In genomic region chr21:43740497-43741156, GRCh38 we compare ENCODE assay signal across 8 cellular contexts. TPM values are rescaled to one million over a fixed set of nuclear protein-coding genes. Genes with fewer than 3 reads are reported as not detected.
DNase-seq lines count a peak whose midpoint lies in the region; ATAC-seq, FAIRE-seq and TF ChIP-seq lines count a peak whose summit lies in the region.

No MANE protein-coding gene starts in this region.

- H2AFZ ChIP-seq in GM12878 (ENCODE audit: control insufficient read depth, low read depth, low read length), result no peak overlapping the region

- RAD21 ChIA-PET in GM12878 (lab: Charles Lee; ENCODE audit: unreplicated experiment), result no interaction called here

- BruUV-seq in GM12878 (replicated peaks; lab: Mats Ljungman, UMichigan), result no TSS peak

- no peaks in the 10 kb centered on the region; the same call in 1 of the 2 replicates for H4K20me1 ChIP-seq in GM12878 (ENCODE audit: control insufficient read depth, insufficient read depth)

- H3K27ac ChIP-seq in HUES6 (ENCODE audit: low read depth, low read length), result no peak overlapping the region
- no peak overlapping the region for H3K27ac ChIP-seq in GM12878 (ENCODE audit: control insufficient read depth, insufficient read depth)
- H3K27ac ChIP-seq in right lobe of liver, result no peak overlapping the region

- H3K4me3 ChIP-seq in HUES6 (ENCODE audit: low read depth, low read length) (no peak overlapping the region), GM12878 (no peak overlapping the region), right lobe of liver (no peak overlapping the region)

- H3K36me3 ChIP-seq in HUES6 (ENCODE audit: control insufficient read depth, insufficient read depth, low read length), result peaks cover 30% of the 10 kb centered on the region
- peaks cover 11 to 22% of the 10 kb centered on the region in 2 experiments; a peak in 3 of 4 replicates for H3K36me3 ChIP-seq in GM12878 (ENCODE audit: control insufficient read depth in 2 of 2, insufficient read depth in 2 of 2, low read length in 1 of 2)
- peaks cover 0 to 13% (median 5%) of the 10 kb centered on the region in 4 donors for H3K36me3 ChIP-seq in right lobe of liver

- ATAC-seq in GM12878 (peak; percentile 36; the same call in 2 of the 3 replicates), right lobe of liver (peak in 3 of 4 donors; percentile 6 to 57 (median 33)), GM21576 (IDR thresholded peaks at IDR 0.05; ENCODE audit: unreplicated experiment) (no peak), GM19455 (IDR thresholded peaks at IDR 0.05; ENCODE audit: unreplicated experiment) (no peak)

- H3K9ac ChIP-seq in HUES6 (ENCODE audit: low read length), result peak overlapping the region; percentile 21
- no peak overlapping the region for H3K9ac ChIP-seq in GM12878 (ENCODE audit: control insufficient read depth, insufficient read depth, low read length)

- in situ Hi-C loops in GM12878 (cut with MboI), result no loop called here

- SMC1A ChIA-PET in GM12878 (lab: Charles Lee; ENCODE audit: uncharacterized antibody, unreplicated experiment), result no interaction called here

- POLR2A ChIA-PET in GM12878 (lab: Charles Lee), result no interaction called here

- TF ChIP-seq CTCF in GM12878 (IDR thresholded peaks at IDR 0.05 in 2 of 3, conservative IDR thresholded peaks at IDR 0.05 in 1 of 3; ENCODE audit: control insufficient read depth in 2 of 3, extremely low read depth in 1 of 3, insufficient read depth in 1 of 3, low read depth in 3 of 3, low read length in 3 of 3), result no peak
- no peak for TF ChIP-seq CTCF in right lobe of liver (IDR thresholded peaks at IDR 0.05)

- H3K27me3 ChIP-seq in HUES6 (ENCODE audit: control insufficient read depth, insufficient read depth, low read length) (no peaks in the 10 kb centered on the region), GM12878 (replicated peaks in 1 of 2; ENCODE audit: control insufficient read depth in 2 of 2, insufficient read depth in 2 of 2, low read length in 1 of 2) (no peaks in the 10 kb centered on the region), right lobe of liver (no peaks in the 10 kb centered on the region)

- CTCF ChIA-PET in GM12878 (lab: Yijun Ruan, JAX), result no interaction called here

- FAIRE-seq in GM12878 (lab: Jason Lieb, UNC), result no peak

- TF ChIP-seq POLR2A in GM12878 (IDR thresholded peaks at IDR 0.05; ENCODE audit: low read depth, low read length), result peak; percentile 22; the same call in 1 of the 2 replicates
- TF ChIP-seq POLR2A in right lobe of liver (IDR thresholded peaks at IDR 0.05), result no peak

- no peak for TF ChIP-seq EP300 in GM12878 (IDR thresholded peaks at IDR 0.05; ENCODE audit: borderline replicate concordance in 1 of 2, control insufficient read depth in 1 of 2, low read depth in 2 of 2, low read length in 2 of 2)

- no peak for TF ChIP-seq RAD21 in GM12878 (IDR thresholded peaks at IDR 0.05; ENCODE audit: insufficient read depth, low read depth, low read length)

- H3K79me2 ChIP-seq in GM12878 (ENCODE audit: control insufficient read depth, insufficient read depth, low read length), result no peaks in the 10 kb centered on the region

- DNase-seq in 8988T, result peak; percentile 83
- no peak for DNase-seq in GM12878 (ENCODE audit: low read depth, low spot score)
- no peak for DNase-seq in right lobe of liver
- DNase-seq in OCI-M2 (lab: John Stamatoyannopoulos, UW; ENCODE audit: unreplicated experiment), result no peak
- DNase-seq in HCEC 1CT, result no peak

- H3K4me2 ChIP-seq in GM12878 (ENCODE audit: control insufficient read depth, insufficient read depth), result no peak overlapping the region

- intact Hi-C loops in GM12878 (cut with micrococcal nuclease; ENCODE audit: unreplicated experiment), result no loop called here
- intact Hi-C loops in right lobe of liver (cut with DNase I), result loop anchor here in 1 of 2 donors (10.0 kb wide), 1 partner anchor 46 kb away; no protein-coding TSS in a partner anchor

- 75% methylated on average over 24 of the region's 25 CpGs for WGBS in GM12878 (ENCODE audit: insufficient coverage, insufficient replicate concordance, low lambda C conversion rate, missing lambda C conversion rate)
- 50% methylated on average over 11 of the region's 25 CpGs for WGBS in right lobe of liver (ENCODE audit: insufficient coverage, low coverage, low lambda C conversion rate, missing lambda C conversion rate)

- H3K9me3 ChIP-seq in HUES6 (ENCODE audit: control insufficient read depth, insufficient read depth, low read depth, low read length) (no peaks in the 10 kb centered on the region), GM12878 (replicated peaks; ENCODE audit: control insufficient read depth, insufficient read depth, low read length) (no peaks in the 10 kb centered on the region), right lobe of liver (no peaks in the 10 kb centered on the region)

- H3K4me1 ChIP-seq in HUES6 (ENCODE audit: control insufficient read depth, insufficient read depth, low read length), result peaks cover 11% of the 10 kb centered on the region
- H3K4me1 ChIP-seq in GM12878 (ENCODE audit: control insufficient read depth, insufficient read depth, low read length), result no peaks in the 10 kb centered on the region
- H3K4me1 ChIP-seq in right lobe of liver, result peaks cover 0 to 26% (median 7%) of the 10 kb centered on the region in 4 donors

TF ChIP-seq in GM12878, 131 proteins besides CTCF, POLR2A, EP300 and RAD21 (continues in another document):
- no peak for TF ChIP-seq STAT1 (conservative IDR thresholded peaks at IDR 0.05)
- no peak for TF ChIP-seq NFIC (IDR thresholded peaks at IDR 0.05; ENCODE audit: low read depth, low read length)

RNA-seq across cellular contexts. Expression of gene PDXK, which starts 21.7 kb away (rescaled TPM):
- 96.3 and 106 TPM in 2 replicates for total RNA-seq in GM12878 (2013; cell fraction: nucleolus; rRNA removed)
- total RNA-seq in GM12878 (2014; rRNA removed) (45.0 and 59.7 TPM in 2 replicates), GM12878 (2014; rRNA removed; fragmentation: Illumina TruSeq; extraction: Trizol) (41.3 and 45.8 TPM in 2 replicates), GM12878 (2021) (107 and 111 TPM in 2 replicates), right lobe of liver (10 to 100 TPM; 52.9 to 87.5 (median 58.9) TPM)
- 45.1 TPM for polyA plus RNA-seq in GM12878 (2011; ENCODE audit: low read depth)
- polyA plus RNA-seq in GM12878 (2011; rRNA removed) (103 and 141 TPM in 2 replicates), GM12878 (2014; fragmentation: Illumina TruSeq; extraction: Trizol) (24.3 and 53.1 TPM in 2 replicates), GM12878 (2014; fragmentation: Nextera tagmentation; extraction: Ambion mirVana) (10 to 100 TPM in 1 of 2 experiments, 1 to 10 TPM in 1; 3.7 to 11.4 TPM), GM12878 (2014; rRNA removed) (66.9 and 83.4 TPM in 2 replicates), GM12878 (2016; fragmentation: Nextera tagmentation; extraction: Ambion mirVana) (10 to 100 TPM; 82.1 to 96.8 TPM)
- 143 and 158 TPM in 2 replicates for polyA plus RNA-seq in GM12878 (2011; cell fraction: cytosol; rRNA removed)
- 133 and 137 TPM in 2 replicates for polyA plus RNA-seq in GM12878 (2011; cell fraction: nucleus; rRNA removed)
- polyA plus RNA-seq in GM12878 (2012), result 65.0 and 92.7 TPM in 2 replicates
- 159 and 187 TPM in 2 replicates for polyA minus RNA-seq in GM12878 (2011; rRNA and poly(A)+ RNA removed)
- 38.8 and 43.0 TPM in 2 replicates for polyA minus RNA-seq in GM12878 (2011; cell fraction: cytosol; rRNA and poly(A)+ RNA removed)
- polyA minus RNA-seq in GM12878 (2011; cell fraction: nucleus; rRNA and poly(A)+ RNA removed), result 19.3 and 36.7 TPM in 2 replicates

RNA-seq across cellular contexts. Expression of gene CSTB, which starts 35.5 kb away (rescaled TPM):
- total RNA-seq in GM12878 (2013; cell fraction: nucleolus; rRNA removed), result 9.7 and 10.0 TPM in 2 replicates
- total RNA-seq in GM12878 (2014; rRNA removed) (18.6 and 25.9 TPM in 2 replicates), GM12878 (2014; rRNA removed; fragmentation: Illumina TruSeq; extraction: Trizol) (20.4 and 20.6 TPM in 2 replicates), GM12878 (2021) (38.3 and 39.5 TPM in 2 replicates), right lobe of liver (100 to 1,000 TPM in 1 of 6 experiments, 10 to 100 TPM in 5; 16.6 to 137 (median 23.2) TPM)
- 42.8 TPM for polyA plus RNA-seq in GM12878 (2011; ENCODE audit: low read depth)
- polyA plus RNA-seq in GM12878 (2011; rRNA removed) (43.3 and 45.6 TPM in 2 replicates), GM12878 (2014; fragmentation: Illumina TruSeq; extraction: Trizol) (30.1 and 53.5 TPM in 2 replicates), GM12878 (2014; fragmentation: Nextera tagmentation; extraction: Ambion mirVana) (10 to 100 TPM; 12.5 to 20.2 TPM), GM12878 (2014; rRNA removed) (51.8 and 68.2 TPM in 2 replicates), GM12878 (2016; fragmentation: Nextera tagmentation; extraction: Ambion mirVana) (10 to 100 TPM; 82.3 to 82.7 TPM)
- polyA plus RNA-seq in GM12878 (2011; cell fraction: cytosol; rRNA removed), result 75.9 and 87.5 TPM in 2 replicates
- polyA plus RNA-seq in GM12878 (2011; cell fraction: nucleus; rRNA removed), result 33.9 and 42.2 TPM in 2 replicates
- polyA plus RNA-seq in GM12878 (2012), result 56.7 and 57.9 TPM in 2 replicates
- 31.5 and 36.7 TPM in 2 replicates for polyA minus RNA-seq in GM12878 (2011; rRNA and poly(A)+ RNA removed)
- 7.4 and 11.2 TPM in 2 replicates for polyA minus RNA-seq in GM12878 (2011; cell fraction: cytosol; rRNA and poly(A)+ RNA removed)
- polyA minus RNA-seq in GM12878 (2011; cell fraction: nucleus; rRNA and poly(A)+ RNA removed), result 9.4 and 9.8 TPM in 2 replicates

RNA-seq across cellular contexts. Expression of gene RRP1, which starts 48.8 kb away (rescaled TPM):
- 118 and 141 TPM in 2 replicates for total RNA-seq in GM12878 (2013; cell fraction: nucleolus; rRNA removed)
- total RNA-seq in GM12878 (2014; rRNA removed) (32.5 and 40.9 TPM in 2 replicates), GM12878 (2014; rRNA removed; fragmentation: Illumina TruSeq; extraction: Trizol) (22.3 and 23.8 TPM in 2 replicates), GM12878 (2021) (58.7 and 65.3 TPM in 2 replicates), right lobe of liver (10 to 100 TPM in 4 of 6 experiments, 1 to 10 TPM in 2; 8.8 to 25.1 (median 12.9) TPM)
- 12.8 TPM for polyA plus RNA-seq in GM12878 (2011; ENCODE audit: low read depth)
- polyA plus RNA-seq in GM12878 (2011; rRNA removed) (21.8 and 26.0 TPM in 2 replicates), GM12878 (2014; fragmentation: Illumina TruSeq; extraction: Trizol) (27.4 and 48.9 TPM in 2 replicates), GM12878 (2014; fragmentation: Nextera tagmentation; extraction: Ambion mirVana) (1 to 10 TPM in 1 of 2 experiments, under 1 TPM in 1; 0.34 to 4.3 TPM), GM12878 (2014; rRNA removed) (29.3 and 33.8 TPM in 2 replicates), GM12878 (2016; fragmentation: Nextera tagmentation; extraction: Ambion mirVana) (10 to 100 TPM; 56.1 to 70.8 TPM)
- polyA plus RNA-seq in GM12878 (2011; cell fraction: cytosol; rRNA removed), result 24.5 and 28.0 TPM in 2 replicates
- 94.1 and 106 TPM in 2 replicates for polyA plus RNA-seq in GM12878 (2011; cell fraction: nucleus; rRNA removed)
- polyA plus RNA-seq in GM12878 (2012), result 24.5 and 28.7 TPM in 2 replicates
- 18.4 and 26.8 TPM in 2 replicates for polyA minus RNA-seq in GM12878 (2011; rRNA and poly(A)+ RNA removed)
- polyA minus RNA-seq in GM12878 (2011; cell fraction: cytosol; rRNA and poly(A)+ RNA removed), result 8.8 and 11.2 TPM in 2 replicates
- polyA minus RNA-seq in GM12878 (2011; cell fraction: nucleus; rRNA and poly(A)+ RNA removed), result 38.6 and 59.0 TPM in 2 replicates

Comparison
In these comparisons a context has a peak if more than half of its experiments do, and no peak if none do; other contexts are left out.
1. ATAC-seq: peak in GM12878 (single experiment) and right lobe of liver (3 of 4); none in GM21576 (single experiment) and GM19455 (single experiment).